Comparison of ENCODE assay signal across 9 cellular contexts in the genomic region with DNA sequence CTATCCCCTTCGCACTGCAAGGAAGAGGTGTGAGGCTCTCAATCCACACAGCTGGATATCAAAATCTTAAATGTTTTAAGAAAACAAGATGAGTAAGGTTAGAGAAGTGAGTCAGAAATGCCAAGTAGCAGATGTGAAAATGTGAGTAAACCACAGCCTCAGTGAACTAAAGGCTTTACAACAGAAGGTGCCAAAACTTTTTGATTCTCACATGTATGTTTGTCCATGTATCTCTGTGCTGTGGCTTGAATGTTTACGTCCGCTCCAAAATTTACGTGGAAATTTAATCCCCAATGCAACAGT.
DNase-seq lines count a peak whose midpoint lies in the region; ATAC-seq and TF ChIP-seq lines count a peak whose summit lies in the region.
"Had no signal": no experiment of that assay in that cellular context is flagged by ENCODE, and none has a peak within 500 bp of the region (broad histone marks: within the 10 kb centered on the region; RNA-seq: fewer than 3 reads in every experiment).

No MANE protein-coding gene starts in this region.

- TF ChIP-seq CTCF in endodermal cell (conservative IDR thresholded peaks at IDR 0.05) (no peak), GM13976 (IDR thresholded peaks at IDR 0.05; ENCODE audit: borderline replicate concordance, control extremely low read depth, extremely low read depth, insufficient read depth, missing control alignments) (no peak)

- peak; percentile 62 to 69 for ATAC-seq in activated T-cell treated with anti-CD3 and anti-CD28 coated beads, Interleukin-2, amount 50 U/mL, for 4 hours
- peak; percentile 90 for ATAC-seq in stimulated activated naive CD8-positive, alpha-beta T cell treated with anti-CD3 and anti-CD28 coated beads, Interleukin-15, amount 100 ng/mL, for 72 hours
- ATAC-seq: left cardiac atrium had no signal

- peak overlapping the region; percentile 82; the same call in 1 of the 2 replicates for H3K27ac ChIP-seq in HUES64 (ENCODE audit: low read depth, low read length)
- no peak overlapping the region for H3K27ac ChIP-seq in endodermal cell (ENCODE audit: low read depth, low read length)

- whole genome bisulfite sequencing in HUES64, result 61% methylated on average over 4 of the region's 4 CpGs
- 55% methylated on average over 4 of the region's 4 CpGs; no CpG with 5 or more reads in 1 of the 2 experiments for WGBS in endodermal cell (ENCODE audit: insufficient coverage in 1 of 2, insufficient read length in 1 of 2), 2 experiments

- H3K36me3 ChIP-seq in HUES64 (ENCODE audit: insufficient read depth, low read length) (no peaks in the 10 kb centered on the region), endodermal cell (ENCODE audit: control insufficient read depth, insufficient read depth, low read length) (no peaks in the 10 kb centered on the region)

- peaks cover 4% of the 10 kb centered on the region for H3K27me3 Mint-ChIP-seq in activated T-cell treated with anti-CD3 and anti-CD28 coated beads, Interleukin-2, amount 50 U/mL, for 4 hours (ENCODE audit: low read depth)
- H3K27me3 Mint-ChIP-seq in endodermal cell (ENCODE audit: insufficient read depth), result peaks cover 3% of the 10 kb centered on the region
- peaks cover 22% of the 10 kb centered on the region for H3K27me3 Mint-ChIP-seq in stimulated activated naive CD8-positive, alpha-beta T cell treated with anti-CD3 and anti-CD28 coated beads, Interleukin-15, amount 100 ng/mL, for 72 hours

- peaks cover 8% of the 10 kb centered on the region; the same call in 1 of the 2 replicates for H3K9me3 ChIP-seq in HUES64 (ENCODE audit: insufficient read depth, low read depth, low read length)
- peaks cover 22% of the 10 kb centered on the region for H3K9me3 ChIP-seq in endodermal cell (ENCODE audit: control insufficient read depth, low read length)

- H3K4me1 ChIP-seq in HUES64 (ENCODE audit: insufficient read depth, low read length) (peaks cover 27% of the 10 kb centered on the region), endodermal cell (ENCODE audit: control insufficient read depth, insufficient read depth, low read length) (peaks cover 12% of the 10 kb centered on the region)

- no peaks in the 10 kb centered on the region for H3K36me3 Mint-ChIP-seq in activated T-cell treated with anti-CD3 and anti-CD28 coated beads, Interleukin-2, amount 50 U/mL, for 4 hours (ENCODE audit: insufficient read depth)
- peaks cover 5% of the 10 kb centered on the region for H3K36me3 Mint-ChIP-seq in endodermal cell (ENCODE audit: low read depth)

- H3K27me3 ChIP-seq in HUES64 (ENCODE audit: insufficient read depth, low read length) (no peaks in the 10 kb centered on the region), endodermal cell (ENCODE audit: control insufficient read depth, insufficient read depth, low read length, poor library complexity, severe bottlenecking) (no peaks in the 10 kb centered on the region)

- peak overlapping the region; percentile 89 for H3K27ac Mint-ChIP-seq in endodermal cell
- H3K27ac Mint-ChIP-seq in stimulated activated naive CD8-positive, alpha-beta T cell treated with anti-CD3 and anti-CD28 coated beads, Interleukin-15, amount 100 ng/mL, for 72 hours, result no peak overlapping the region

- no peaks in the 10 kb centered on the region for H3K9me3 Mint-ChIP-seq in activated T-cell treated with anti-CD3 and anti-CD28 coated beads, Interleukin-2, amount 50 U/mL, for 4 hours
- peaks cover 25% of the 10 kb centered on the region for H3K9me3 Mint-ChIP-seq in endodermal cell
- peaks cover 0 to 4% of the 10 kb centered on the region in 2 donors for H3K9me3 Mint-ChIP-seq in stimulated activated naive CD8-positive, alpha-beta T cell treated with anti-CD3 and anti-CD28 coated beads, Interleukin-15, amount 100 ng/mL, for 72 hours

- H3K9ac ChIP-seq in HUES64 (ENCODE audit: low read depth, low read length) (peak overlapping the region; percentile 34; the same call in 1 of the 2 replicates), endodermal cell (ENCODE audit: extremely low read depth, low read length, poor library complexity, severe bottlenecking) (no peak overlapping the region)

- no peak overlapping the region for H3K4me3 Mint-ChIP-seq in activated T-cell treated with anti-CD3 and anti-CD28 coated beads, Interleukin-2, amount 50 U/mL, for 4 hours
- no peak overlapping the region for H3K4me3 Mint-ChIP-seq in endodermal cell
- H3K4me3 Mint-ChIP-seq in stimulated activated naive CD8-positive, alpha-beta T cell treated with anti-CD3 and anti-CD28 coated beads, Interleukin-15, amount 100 ng/mL, for 72 hours, result peak overlapping the region; percentile 33 to 44

- in situ Hi-C loops in GM13976 (cut with MboI; ENCODE audit: low sequenced_read_pairs, unreplicated experiment), result no loop called here

- H3K4me1 Mint-ChIP-seq in activated T-cell treated with anti-CD3 and anti-CD28 coated beads, Interleukin-2, amount 50 U/mL, for 4 hours (ENCODE audit: low read depth), result no peaks in the 10 kb centered on the region
- H3K4me1 Mint-ChIP-seq in endodermal cell, result peaks cover 27% of the 10 kb centered on the region
- peaks cover 21% of the 10 kb centered on the region for H3K4me1 Mint-ChIP-seq in stimulated activated naive CD8-positive, alpha-beta T cell treated with anti-CD3 and anti-CD28 coated beads, Interleukin-15, amount 100 ng/mL, for 72 hours

- H3K4me3 ChIP-seq in HUES64 (ENCODE audit: low read length) (no peak overlapping the region), endodermal cell (ENCODE audit: low read length) (peak overlapping the region; percentile 66)

- DNase-seq in activated T-cell treated with anti-CD3 and anti-CD28 coated beads, Interleukin-2, amount 50 U/mL, for 4 hours, result no peak
- DNase-seq in activated T-cell treated with anti-CD3 and anti-CD28 coated beads for 4 hours (no peak), endodermal cell (no peak), GM13976 (ENCODE audit: low spot score) (no peak), kidney glomerular epithelial cell (lab: John Stamatoyannopoulos, UW) (no peak), NCI-H2196 treated with DMSO at 0.1 percent for 48 hours (lab: John Stamatoyannopoulos, UW; ENCODE audit: unreplicated experiment) (no peak)
- DNase-seq in stimulated activated naive CD8-positive, alpha-beta T cell treated with anti-CD3 and anti-CD28 coated beads, Interleukin-15, amount 100 ng/mL, for 72 hours, result no peak
- DNase-seq: left cardiac atrium had no signal

Comparison
In these comparisons a context has a peak if more than half of its experiments do, and no peak if none do; other contexts are left out.
1. H3K4me3 Mint-ChIP-seq: peak in stimulated activated naive CD8-positive, alpha-beta T cell treated with anti-CD3 and anti-CD28 coated beads, Interleukin-15, amount 100 ng/mL, for 72 hours (2 of 2); none in activated T-cell treated with anti-CD3 and anti-CD28 coated beads, Interleukin-2, amount 50 U/mL, for 4 hours (single experiment) and endodermal cell (single experiment).